Comparison of ENCODE assay signal across 8 cellular contexts in the genomic region with DNA sequence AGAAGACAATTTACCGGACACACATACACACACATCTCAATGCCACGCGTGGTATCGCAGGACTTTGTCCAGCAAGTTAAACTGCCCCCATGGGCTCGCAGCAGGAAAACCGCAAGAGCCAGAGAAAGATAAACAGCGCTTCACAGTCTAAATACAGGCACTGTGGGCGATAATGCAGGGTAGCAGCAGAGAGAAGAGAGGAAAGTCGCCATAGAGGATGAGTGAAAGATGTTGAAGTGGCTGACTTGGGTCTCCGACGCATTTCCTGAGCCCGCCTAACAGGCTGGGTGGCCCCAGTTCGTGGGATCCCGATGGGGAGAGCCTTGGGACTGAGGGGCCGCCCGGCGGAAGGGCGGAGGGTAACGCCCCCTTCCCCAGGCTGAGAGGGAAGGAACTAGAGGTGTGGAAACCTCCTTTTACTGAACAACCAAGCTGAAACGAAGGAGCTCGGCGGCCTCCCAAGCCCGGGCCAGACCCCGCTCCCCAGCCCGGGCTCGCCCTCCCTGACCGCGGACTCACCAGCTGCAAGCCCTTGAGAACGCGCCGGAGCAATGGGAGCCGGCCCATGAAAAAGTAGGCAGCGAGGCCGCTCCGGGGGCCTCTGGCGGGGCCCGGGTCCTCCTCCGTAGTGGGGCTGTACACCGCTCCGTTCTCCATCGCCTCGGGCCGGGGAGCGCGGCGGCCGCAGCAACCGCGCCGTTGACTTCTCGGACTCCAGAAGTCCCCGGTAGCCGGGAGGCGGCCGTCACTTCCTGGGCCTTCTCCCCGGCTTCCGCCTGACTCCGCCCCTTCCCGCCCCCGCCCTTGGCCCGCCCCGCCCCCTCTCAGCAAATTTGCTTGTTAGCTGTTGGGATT. TPM values are rescaled to one million over a fixed set of nuclear protein-coding genes. Genes with fewer than 3 reads are reported as not detected.
DNase-seq lines count a peak whose midpoint lies in the region; ATAC-seq and TF ChIP-seq lines count a peak whose summit lies in the region.

A gene with protein sequence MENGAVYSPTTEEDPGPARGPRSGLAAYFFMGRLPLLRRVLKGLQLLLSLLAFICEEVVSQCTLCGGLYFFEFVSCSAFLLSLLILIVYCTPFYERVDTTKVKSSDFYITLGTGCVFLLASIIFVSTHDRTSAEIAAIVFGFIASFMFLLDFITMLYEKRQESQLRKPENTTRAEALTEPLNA (minus strand): TSS at position 764 of the 855 bp plus-strand sequence. CDS start 107 bp downstream, at position 657.

- H3K4me3 ChIP-seq in DOHH2 (ENCODE audit: low read length) (peak within 1 kb of the TSS; percentile 95), SJSA1 (peak within 1 kb of the TSS; percentile 97), neuron (ENCODE audit: low read length) (peak within 1 kb of the TSS; percentile 99), stomach smooth muscle (ENCODE audit: low read length in 2 of 2) (peak within 1 kb of the TSS; percentile 92 to 97)

- no peaks in the 10 kb centered on the region for H3K9me2 ChIP-seq in DOHH2 (replicated peaks; ENCODE audit: control insufficient read depth, low read length)

- H3K27ac Mint-ChIP-seq in IgD-negative memory B cell = peak within 1 kb of the TSS; percentile 82 to 98 (median 96)

- peaks cover 2% of the 10 kb centered on the region for H3K36me3 Mint-ChIP-seq in IgD-negative memory B cell

- H3K9ac ChIP-seq in stomach smooth muscle (ENCODE audit: low read length in 2 of 2) = peak within 1 kb of the TSS; percentile 87 to 88

- peak; percentile 74 to 86 for DNase-seq in SJSA1 (ENCODE audit: low read depth in 1 of 2, low spot score in 2 of 2)
- peak; percentile 47 for DNase-seq in activated gamma-delta T cell treated with anti-CD3 and anti-CD28 coated beads, Interleukin-2, amount 50 U/mL, for 16 hours (ENCODE audit: low read depth)
- DNase-seq in foreskin keratinocyte = peak in 1 of 2 donors; percentile 61

- H3K4me1 ChIP-seq in DOHH2 (ENCODE audit: control insufficient read depth, low read length) (peaks cover 53% of the 10 kb centered on the region), SJSA1 (replicated peaks) (peaks cover 16% of the 10 kb centered on the region), foreskin keratinocyte (peaks cover 6% of the 10 kb centered on the region), neuron (ENCODE audit: insufficient read depth, low read length) (peaks cover 19% of the 10 kb centered on the region), stomach smooth muscle (ENCODE audit: control insufficient read depth, insufficient read depth, low read length) (peaks cover 9% of the 10 kb centered on the region)

- H3K9me3 ChIP-seq in DOHH2 (ENCODE audit: control insufficient read depth, insufficient read depth, low read length) (no peaks in the 10 kb centered on the region), SJSA1 (replicated peaks) (no peaks in the 10 kb centered on the region), neuron (ENCODE audit: low read length) (no peaks in the 10 kb centered on the region), stomach smooth muscle (ENCODE audit: control insufficient read depth in 2 of 2, low read length in 2 of 2) (no peaks in the 10 kb centered on the region)

- peak within 1 kb of the TSS; percentile 96 for H2AFZ ChIP-seq in neuron (ENCODE audit: low read depth, low read length)

- TF ChIP-seq CTCF in DOHH2 (IDR thresholded peaks at IDR 0.05; ENCODE audit: low read depth, low read length, poor library complexity, severe bottlenecking) (no peak), foreskin keratinocyte (conservative IDR thresholded peaks at IDR 0.05) (no peak)

- H3K9me3 Mint-ChIP-seq in IgD-negative memory B cell = no peaks in the 10 kb centered on the region

- H4K20me1 ChIP-seq in DOHH2 (ENCODE audit: control insufficient read depth, insufficient read depth, low read depth, low read length) = 0 out of 2 replicates have a peak, but pooled peaks cover 7% of the 10 kb centered on the region

- peaks cover 39% of the 10 kb centered on the region for H3K79me2 ChIP-seq in DOHH2 (ENCODE audit: control insufficient read depth, low read length)

- peak; percentile 69 for ATAC-seq in GM21529 (IDR thresholded peaks at IDR 0.05; ENCODE audit: unreplicated experiment)
- ATAC-seq in foreskin keratinocyte = peak; percentile 90

- H3K36me3 ChIP-seq in DOHH2 (ENCODE audit: control insufficient read depth, low read length) (no peaks in the 10 kb centered on the region), SJSA1 (peaks cover 22% of the 10 kb centered on the region), neuron (ENCODE audit: insufficient read depth, low read length) (no peaks in the 10 kb centered on the region), stomach smooth muscle (ENCODE audit: control insufficient read depth in 2 of 2, insufficient read depth in 2 of 2, low read length in 2 of 2) (no peaks in the 10 kb centered on the region)

- peak within 1 kb of the TSS; percentile 77 for H3K4me2 ChIP-seq in DOHH2 (ENCODE audit: low read length)

- H3K4me1 Mint-ChIP-seq in IgD-negative memory B cell = peaks cover 28 to 43% (median 36%) of the 10 kb centered on the region in 3 donors

- H3K27ac ChIP-seq in DOHH2 (ENCODE audit: low read depth, low read length) = peak within 1 kb of the TSS; percentile 70
- H3K27ac ChIP-seq in SJSA1 = peak within 1 kb of the TSS; percentile 97
- H3K27ac ChIP-seq in foreskin keratinocyte = peak within 1 kb of the TSS; percentile 52
- peak within 1 kb of the TSS; percentile 81 for H3K27ac ChIP-seq in stomach smooth muscle (ENCODE audit: low read length)

- H3F3A ChIP-seq in DOHH2 (ENCODE audit: control insufficient read depth, insufficient read depth) = peaks cover 10% of the 10 kb centered on the region

- H3K27me3 ChIP-seq in DOHH2 (ENCODE audit: control insufficient read depth, low read length) (no peaks in the 10 kb centered on the region), SJSA1 (replicated peaks) (no peaks in the 10 kb centered on the region), foreskin keratinocyte (no peaks in the 10 kb centered on the region), neuron (ENCODE audit: insufficient read depth, low read length) (no peaks in the 10 kb centered on the region), stomach smooth muscle (ENCODE audit: control insufficient read depth in 1 of 2, insufficient read depth in 2 of 2, low read length in 2 of 2) (no peaks in the 10 kb centered on the region)

- peak within 1 kb of the TSS; percentile 97 to 100 (median 98) for H3K4me3 Mint-ChIP-seq in IgD-negative memory B cell

- H3K27me3 Mint-ChIP-seq in IgD-negative memory B cell = no peaks in the 10 kb centered on the region

RNA-seq across cellular contexts. Expression of the gene that starts here (rescaled TPM):
- polyA plus RNA-seq in IgD-negative memory B cell = 125 TPM
- 159 and 204 TPM in 2 replicates for total RNA-seq in SJSA1 (2014; rRNA removed; shearing (Covaris generic))
- total RNA-seq in foreskin keratinocyte = 64.3 and 66.8 TPM in 2 replicates
- polyA plus RNA-seq in foreskin keratinocyte = 24.3 and 29.0 TPM in 2 replicates
